Comparison of ENCODE assay signal across 22 cellular contexts in genomic region chr5:17180330-17180843, GRCh38. TPM values are rescaled to one million over a fixed set of nuclear protein-coding genes. Genes with fewer than 3 reads are reported as not detected.
A peak's percentile ranks its signal among the peaks of the same experiment; 100 is the strongest.
DNase-seq lines count a peak whose midpoint lies in the region; ATAC-seq and TF ChIP-seq lines count a peak whose summit lies in the region.
"Had no signal": no experiment of that assay in that cellular context is flagged by ENCODE, and none has a peak within 500 bp of the region (broad histone marks: within the 10 kb centered on the region; RNA-seq: fewer than 3 reads in every experiment).

No MANE protein-coding gene starts in this region.

- dilution Hi-C loops in IMR-90 (cut with HindIII; ENCODE audit: low sequenced_read_pairs, unreplicated experiment) = loop anchor here (25.0 kb wide), 1 partner anchor 393 kb away; no protein-coding TSS in a partner anchor

- peak overlapping the region; percentile 92 for H4K5ac ChIP-seq in IMR-90 (ENCODE audit: low read depth, low read length)

- TF ChIP-seq CTCF in IMR-90 (conservative IDR thresholded peaks at IDR 0.05; ENCODE audit: low read depth, low read length) (no peak), brain microvascular endothelial cell (IDR thresholded peaks at IDR 0.05; ENCODE audit: low read depth, low read length, missing control alignments) (no peak), upper lobe of left lung (IDR thresholded peaks at IDR 0.05) (no peak), A673 (conservative IDR thresholded peaks at IDR 0.05; ENCODE audit: low read depth, low read length) (no peak)

- TF ChIP-seq EP300 in upper lobe of left lung (IDR thresholded peaks at IDR 0.05) = no peak

- H2AK5ac ChIP-seq in IMR-90 (ENCODE audit: low read depth, low read length) = peak overlapping the region; percentile 99

- H3K18ac ChIP-seq in IMR-90 (ENCODE audit: low read depth, low read length) = peak overlapping the region; percentile 98

- peak overlapping the region; percentile 83 for H3K56ac ChIP-seq in IMR-90 (ENCODE audit: extremely low read depth, insufficient read depth, low read length)

- peak overlapping the region; percentile 85 for H3K14ac ChIP-seq in IMR-90 (replicated peaks; ENCODE audit: low read depth, low read length)

- H3K9ac ChIP-seq in IMR-90 (ENCODE audit: low read depth, low read length) = peak overlapping the region; percentile 54

- H3K9me1 ChIP-seq in IMR-90 (ENCODE audit: insufficient read depth, low read length) = peaks cover 19% of the 10 kb centered on the region

- CTCF ChIA-PET in IMR-90 (lab: Yijun Ruan, JAX) = interaction anchor here (1.6 kb wide), 1 partner anchor 47 kb away, joined by 5 read pairs; no protein-coding TSS in a partner anchor
- CTCF ChIA-PET in A673 (lab: Charles Lee) = no interaction called here

- no peak for TF ChIP-seq POLR2A in IMR-90 (IDR thresholded peaks at IDR 0.05; ENCODE audit: low read depth, low read length)
- TF ChIP-seq POLR2A in upper lobe of left lung (IDR thresholded peaks at IDR 0.05) = no peak

- no peaks in the 10 kb centered on the region for H4K20me1 ChIP-seq in IMR-90 (ENCODE audit: insufficient read depth, low read length)

- POLR2A ChIA-PET in IMR-90 (lab: Charles Lee; ENCODE audit: unreplicated experiment) (no interaction called here), A673 (lab: Charles Lee; ENCODE audit: low non-redundant PET) (no interaction called here)

- peak overlapping the region; percentile 92 for H3K27ac ChIP-seq in IMR-90 (ENCODE audit: insufficient read depth, low read length)
- peak overlapping the region; percentile 85 for H3K27ac ChIP-seq in brain microvascular endothelial cell
- H3K27ac ChIP-seq in upper lobe of left lung = peak overlapping the region in 3 of 4 donors; percentile 36 to 76 (median 38)
- no peak overlapping the region for H3K27ac ChIP-seq in A673 (ENCODE audit: low read depth, low read length, poor library complexity, severe bottlenecking)
- H3K27ac ChIP-seq: gastroesophageal sphincter, Peyer's patch, transverse colon had no signal

- in situ Hi-C loops in IMR-90 (cut with MboI; ENCODE audit: low sequenced_read_pairs) = loop anchor here (10.0 kb wide), 1 partner anchor 176 kb away; no protein-coding TSS in a partner anchor
- in situ Hi-C loops in brain microvascular endothelial cell (cut with HindIII; ENCODE audit: low pct_ligation_motif_present, low sequenced_read_pairs) = loop anchor here (25.0 kb wide), 2 partner anchors 243 to 393 kb away; partner anchors contain the start of gene MYO10

- H3K27me3 ChIP-seq in IMR-90 (ENCODE audit: control insufficient read depth, insufficient read depth, low read length) (no peaks in the 10 kb centered on the region), brain microvascular endothelial cell (replicated peaks) (no peaks in the 10 kb centered on the region), upper lobe of left lung (no peaks in the 10 kb centered on the region), A673 (replicated peaks; ENCODE audit: insufficient read depth, low read depth, low read length, poor library complexity) (no peaks in the 10 kb centered on the region)
- H3K27me3 ChIP-seq: gastroesophageal sphincter, left lung, Peyer's patch, transverse colon had no signal

- H3K23ac ChIP-seq in IMR-90 (ENCODE audit: low read depth, low read length) = peak overlapping the region; percentile 91

- peak overlapping the region; percentile 97 for H2BK20ac ChIP-seq in IMR-90 (ENCODE audit: low read depth, low read length)

- H4K91ac ChIP-seq in IMR-90 (ENCODE audit: insufficient read depth, low read depth, low read length) = peak overlapping the region; percentile 98

- H4K8ac ChIP-seq in IMR-90 (ENCODE audit: low read depth in 2 of 2, low read length in 2 of 2) = peak overlapping the region; percentile 89 to 95

- no peak overlapping the region for H3K4me2 ChIP-seq in IMR-90 (ENCODE audit: low read depth, low read length)

- H2AK9ac ChIP-seq in IMR-90 (replicated peaks; ENCODE audit: low read depth, low read length, poor library complexity) = no peak overlapping the region

- H2BK5ac ChIP-seq in IMR-90 (ENCODE audit: low read depth, low read length, poor library complexity, severe bottlenecking) = peak overlapping the region; percentile 98

- H3K36me3 ChIP-seq in IMR-90 (ENCODE audit: control insufficient read depth, insufficient read depth, low read length) (no peaks in the 10 kb centered on the region), brain microvascular endothelial cell (replicated peaks) (no peaks in the 10 kb centered on the region), upper lobe of left lung (no peaks in the 10 kb centered on the region), A673 (ENCODE audit: insufficient read depth, low read length, poor library complexity, severe bottlenecking) (no peaks in the 10 kb centered on the region)
- H3K36me3 ChIP-seq: gastroesophageal sphincter, left lung, Peyer's patch, transverse colon had no signal

- no peak for ATAC-seq in IMR-90 (ENCODE audit: low read depth)
- ATAC-seq in upper lobe of left lung (ENCODE audit: low FRiP score in 2 of 2) = no peak
- no peak for ATAC-seq in HG03039 (IDR thresholded peaks at IDR 0.05; ENCODE audit: unreplicated experiment)
- ATAC-seq: activated CD8-positive, alpha-beta memory T cell treated with anti-CD3 and anti-CD28 coated beads, Interleukin-2, amount 10 ng/mL, durations not matched to agents 7 days and 5 days; GM12878; naive thymus-derived CD8-positive, alpha-beta T cell had no signal

- DNase-seq in IMR-90 (no peak), brain microvascular endothelial cell (no peak), iris pigment epithelial cell (ENCODE audit: low read depth) (peak; percentile 32), upper lobe of left lung (no peak), A673 (ENCODE audit: low spot score) (no peak), HK-2 (ENCODE audit: unreplicated experiment) (no peak)
- DNase-seq: activated CD4-positive, CD25-positive, alpha-beta regulatory T cell; activated CD8-positive, alpha-beta memory T cell treated with anti-CD3 and anti-CD28 coated beads, Interleukin-2, amount 10 ng/mL, durations not matched to agents 7 days and 5 days; activated naive CD4-positive, alpha-beta T cell treated with Interleukin-2 at 50 U/mL for 16 hours; CD4-positive, alpha-beta memory T cell; effector CD4-positive, alpha-beta T cell; left lung; naive thymus-derived CD8-positive, alpha-beta T cell; NCI-H1092 treated with DMSO at 0.1 percent for 48 hours; NCI-H1930; NCI-H526 treated with DMSO at 0.1 percent for 48 hours; occipital lobe; Peyer's patch; transverse colon had no signal

- H3K4ac ChIP-seq in IMR-90 (ENCODE audit: low read depth, low read length) = peak overlapping the region; percentile 97

- H2BK15ac ChIP-seq in IMR-90 (ENCODE audit: low read depth, low read length) = peak overlapping the region; percentile 95

- H3K4me1 ChIP-seq in IMR-90 (ENCODE audit: control insufficient read depth, insufficient read depth, low read length) (peaks cover 30% of the 10 kb centered on the region), upper lobe of left lung (peaks cover 0 to 35% (median 12%) of the 10 kb centered on the region in 4 donors), A673 (ENCODE audit: insufficient read depth, low read length, poor library complexity, severe bottlenecking) (peaks cover 7% of the 10 kb centered on the region)
- H3K4me1 ChIP-seq: Peyer's patch, transverse colon had no signal

- no peak for TF ChIP-seq RAD21 in IMR-90 (IDR thresholded peaks at IDR 0.05; ENCODE audit: low read length)

- BruUV-seq in IMR-90 (replicated peaks; lab: Mats Ljungman, UMichigan) (no TSS peak), A673 (replicated peaks; lab: Mats Ljungman, UMichigan) (no TSS peak)

- H3K4me3 ChIP-seq in IMR-90 (ENCODE audit: insufficient read depth, low read depth, low read length) = no peak overlapping the region
- H3K4me3 ChIP-seq in brain microvascular endothelial cell (ENCODE audit: low read depth, low read length) = no peak overlapping the region
- no peak overlapping the region for H3K4me3 ChIP-seq in upper lobe of left lung
- no peak overlapping the region for H3K4me3 ChIP-seq in A673 (ENCODE audit: low read depth, low read length, poor library complexity, severe bottlenecking)
- H3K4me3 ChIP-seq: gastroesophageal sphincter, GM12878, left lung, Peyer's patch, transverse colon had no signal

- H3K79me1 ChIP-seq in IMR-90 (ENCODE audit: low read depth in 1 of 2, low read length in 2 of 2) = peaks cover 10 to 33% of the 10 kb centered on the region in 2 experiments; a peak in 3 of 4 replicates

- WGBS in IMR-90 (ENCODE audit: extremely low coverage in 2 of 2, insufficient read length in 1 of 2), 2 experiments = no CpG with 5 or more reads among the region's 6 CpGs
- WGBS in upper lobe of left lung, 2 donors = 81% methylated on average over 6 of the region's 6 CpGs

- intact Hi-C loops in IMR-90 (cut with micrococcal nuclease) = no loop called here
- intact Hi-C loops in A673 (cut with micrococcal nuclease; ENCODE audit: unreplicated experiment) = no loop called here

- peak overlapping the region; percentile 98 for H2BK120ac ChIP-seq in IMR-90 (ENCODE audit: low read depth, low read length)

- H3K9me3 ChIP-seq in IMR-90 (ENCODE audit: control insufficient read depth, insufficient read depth, low read length) = no peaks in the 10 kb centered on the region
- H3K9me3 ChIP-seq in upper lobe of left lung = no peaks in the 10 kb centered on the region
- H3K9me3 ChIP-seq in A673 (ENCODE audit: low read depth, low read length, poor library complexity, severe bottlenecking) = no peaks in the 10 kb centered on the region
- H3K9me3 ChIP-seq: gastroesophageal sphincter, left lung, Peyer's patch, transverse colon had no signal

- H2AFZ ChIP-seq in IMR-90 (replicated peaks; ENCODE audit: low read length, poor library complexity) = peak overlapping the region; percentile 39

TF ChIP-seq in IMR-90, 13 proteins besides CTCF, POLR2A, EP300 and RAD21:
- TF ChIP-seq CEBPB (IDR thresholded peaks at IDR 0.05; ENCODE audit: low read depth, low read length) = 0 out of 2 replicates have a peak, but pooled peaks have one; percentile 23
- TF ChIP-seq NFE2L2 (IDR thresholded peaks at IDR 0.05; ENCODE audit: low read depth, low read length) = no peak
TF ChIP-seq in IMR-90: peak in this region for 1.

RNA-seq across cellular contexts. Expression of gene BASP1, which starts 37.0 kb away (rescaled TPM):
- total RNA-seq in IMR-90 (2012; rRNA removed) (39.6 and 70.5 TPM in 2 replicates), upper lobe of left lung (10 to 100 TPM; 19.8 to 78.7 (median 32.9) TPM), A673 (2021) (394 and 397 TPM in 2 replicates)
- polyA plus RNA-seq in IMR-90 (2012; rRNA removed) = 103 and 121 TPM in 2 replicates
- 112 and 166 TPM in 2 replicates for polyA plus RNA-seq in IMR-90 (2012; cell fraction: cytosol; rRNA removed)
- 48.2 and 69.4 TPM in 2 replicates for polyA plus RNA-seq in IMR-90 (2012; cell fraction: nucleus; rRNA removed; ENCODE audit: low replicate concordance)
